ENCODE assay signal across 19 cellular contexts in the genomic region with DNA sequence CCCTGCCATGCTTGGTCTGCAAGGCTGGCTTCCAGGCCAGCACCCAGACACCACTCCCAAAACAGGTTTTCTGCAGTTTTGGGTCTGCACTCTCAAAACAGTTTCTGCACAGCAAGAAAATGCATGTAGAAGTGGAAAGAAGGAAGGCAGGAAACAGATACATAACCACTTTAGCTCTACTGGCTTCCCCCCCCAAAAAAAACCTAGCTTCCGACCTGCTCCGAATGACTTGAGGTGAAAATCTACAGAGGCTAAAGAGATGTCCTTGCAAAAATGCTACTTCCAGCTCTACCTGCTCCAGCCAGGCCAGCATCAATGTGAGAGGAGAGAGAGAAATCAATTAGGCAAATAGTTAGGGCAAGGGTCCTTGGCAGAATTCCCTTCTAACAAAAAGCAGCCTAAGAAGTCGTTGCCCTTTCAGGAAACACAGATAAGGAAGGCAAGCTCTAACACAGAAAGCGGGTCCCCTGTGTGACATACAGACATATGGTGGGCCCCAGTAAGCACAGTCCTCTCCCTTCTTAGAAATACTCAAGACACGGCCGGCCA. TPM values are rescaled to one million over a fixed set of nuclear protein-coding genes. Genes with fewer than 3 reads are reported as not detected.
DNase-seq lines count a peak whose midpoint lies in the region; ATAC-seq and TF ChIP-seq lines count a peak whose summit lies in the region.
"Had no signal": no experiment of that assay in that cellular context is flagged by ENCODE, and none has a peak within 500 bp of the region (broad histone marks: within the 10 kb centered on the region; RNA-seq: fewer than 3 reads in every experiment).

No MANE protein-coding gene starts in this region.

- H3K9me3 Mint-ChIP-seq in CD4-positive, alpha-beta T cell, result no peaks in the 10 kb centered on the region
- H3K9me3 Mint-ChIP-seq in IgD-negative memory B cell, result no peaks in the 10 kb centered on the region
- no peaks in the 10 kb centered on the region for H3K9me3 Mint-ChIP-seq in activated naive CD8-positive, alpha-beta T cell treated with anti-CD3 and anti-CD28 coated beads, Interleukin-2, amount 10 ng/mL, durations not matched to agents 7 days and 5 days
- no peaks in the 10 kb centered on the region for H3K9me3 Mint-ChIP-seq in natural killer cell treated with Interleukin-12 subunit alpha and Interleukin-12 subunit beta and Interleukin-15 and Interleukin-18, amount 100 ng/mL, for 72 hours
- H3K9me3 Mint-ChIP-seq: naive B cell had no signal

- intact Hi-C loops in CD4-positive, alpha-beta T cell (cut with DNase I, micrococcal nuclease), result loop anchor here in 1 of 2 experiments (5.0 to 10.0 kb wide), 3 partner anchors 231 to 1917 kb away; partner anchors contain the start of gene URI1

- H3K27ac Mint-ChIP-seq in CD4-positive, alpha-beta T cell, result peak overlapping the region; percentile 89
- peak overlapping the region in 2 of 3 donors; percentile 21 to 27 for H3K27ac Mint-ChIP-seq in IgD-negative memory B cell
- H3K27ac Mint-ChIP-seq in activated naive CD8-positive, alpha-beta T cell treated with anti-CD3 and anti-CD28 coated beads, Interleukin-2, amount 10 ng/mL, durations not matched to agents 7 days and 5 days, result peak overlapping the region; percentile 92
- peak overlapping the region; percentile 80 to 83 for H3K27ac Mint-ChIP-seq in natural killer cell treated with Interleukin-12 subunit alpha and Interleukin-12 subunit beta and Interleukin-15 and Interleukin-18, amount 100 ng/mL, for 72 hours

- no peak for ATAC-seq in CD4-positive, alpha-beta T cell (ENCODE audit: poor library complexity)
- ATAC-seq in activated naive CD8-positive, alpha-beta T cell treated with anti-CD3 and anti-CD28 coated beads, Interleukin-2, amount 10 ng/mL, durations not matched to agents 7 days and 5 days (ENCODE audit: low read depth), result no peak
- no peak for ATAC-seq in natural killer cell treated with Interleukin-12 subunit alpha and Interleukin-12 subunit beta and Interleukin-15 and Interleukin-18, amount 100 ng/mL, for 72 hours
- ATAC-seq: activated CD4-positive, CD25-positive, alpha-beta regulatory T cell treated with anti-CD3 and anti-CD28 coated beads, Interleukin-2, amount 50 U/mL, for 24 hours; PC-3 had no signal

- H3K9me3 ChIP-seq in CD4-positive, alpha-beta T cell (ENCODE audit: control insufficient read depth, low read length), result no peaks in the 10 kb centered on the region
- H3K9me3 ChIP-seq in WERI-Rb-1 (ENCODE audit: severe bottlenecking), result no peaks in the 10 kb centered on the region
- H3K9me3 ChIP-seq: SJCRH30, suprapubic skin had no signal

- peaks cover 43% of the 10 kb centered on the region for H3K36me3 Mint-ChIP-seq in CD4-positive, alpha-beta T cell (ENCODE audit: low read depth)
- H3K36me3 Mint-ChIP-seq in IgD-negative memory B cell, result peaks cover 1% of the 10 kb centered on the region
- H3K36me3 Mint-ChIP-seq in activated naive CD8-positive, alpha-beta T cell treated with anti-CD3 and anti-CD28 coated beads, Interleukin-2, amount 10 ng/mL, durations not matched to agents 7 days and 5 days, result peaks cover 24% of the 10 kb centered on the region
- H3K36me3 Mint-ChIP-seq in natural killer cell treated with Interleukin-12 subunit alpha and Interleukin-12 subunit beta and Interleukin-15 and Interleukin-18, amount 100 ng/mL, for 72 hours, result no peaks in the 10 kb centered on the region
- H3K36me3 Mint-ChIP-seq: naive B cell had no signal

- H3K4me1 Mint-ChIP-seq in CD4-positive, alpha-beta T cell (ENCODE audit: low read depth), result peaks cover 76% of the 10 kb centered on the region
- peaks cover 30 to 50% (median 46%) of the 10 kb centered on the region in 3 donors for H3K4me1 Mint-ChIP-seq in IgD-negative memory B cell
- peaks cover 52% of the 10 kb centered on the region for H3K4me1 Mint-ChIP-seq in activated naive CD8-positive, alpha-beta T cell treated with anti-CD3 and anti-CD28 coated beads, Interleukin-2, amount 10 ng/mL, durations not matched to agents 7 days and 5 days
- H3K4me1 Mint-ChIP-seq in natural killer cell treated with Interleukin-12 subunit alpha and Interleukin-12 subunit beta and Interleukin-15 and Interleukin-18, amount 100 ng/mL, for 72 hours (ENCODE audit: low read depth in 2 of 2), result peaks cover 57 to 62% of the 10 kb centered on the region in 2 donors

- H3K27ac ChIP-seq in CD4-positive, alpha-beta T cell (ENCODE audit: low read depth, low read length), result peak overlapping the region; percentile 49
- no peak overlapping the region for H3K27ac ChIP-seq in WERI-Rb-1
- H3K27ac ChIP-seq: KMS-11, SJCRH30, suprapubic skin had no signal

- POLR2A ChIA-PET in CD4-positive, alpha-beta T cell (lab: Charles Lee), result interaction anchor here (0.8 to 7.5 kb wide), 13 partner anchors 16 to 230 kb away, joined by 3 to 276 read pairs (median 4); partner anchors contain the start of genes PLEKHF1, POP4 and URI1
- POLR2A ChIA-PET in activated naive CD8-positive, alpha-beta T cell treated with anti-CD3 and anti-CD28 coated beads, Interleukin-2, amount 10 ng/mL, durations not matched to agents 7 days and 5 days (lab: Charles Lee), result interaction anchor here (0.8 to 8.2 kb wide), 6 partner anchors 17 to 106 kb away, joined by 3 to 96 read pairs (median 22); partner anchors contain the start of genes PLEKHF1 and POP4

- no peak overlapping the region for H3K4me3 ChIP-seq in WERI-Rb-1 (ENCODE audit: low read depth, low read length)
- H3K4me3 ChIP-seq: SJCRH30, suprapubic skin had no signal

- DNase-seq in CD4-positive, alpha-beta T cell, result no peak
- DNase-seq in activated naive CD8-positive, alpha-beta T cell treated with anti-CD3 and anti-CD28 coated beads, Interleukin-2, amount 10 ng/mL, durations not matched to agents 7 days and 5 days, result no peak
- DNase-seq in natural killer cell treated with Interleukin-12 subunit alpha and Interleukin-12 subunit beta and Interleukin-15 and Interleukin-18, amount 100 ng/mL, for 72 hours (ENCODE audit: low spot score), result no peak
- DNase-seq in NCI-H1436 (lab: John Stamatoyannopoulos, UW) (no peak), NCI-H2107 treated with DMSO at 0.1 percent for 48 hours (lab: John Stamatoyannopoulos, UW; ENCODE audit: unreplicated experiment) (no peak), WERI-Rb-1 (no peak)
- DNase-seq: anterior cingulate cortex, DMS 273 treated with DMSO at 0.1 percent for 48 hours, mammary epithelial cell, naive B cell, NCI-H1092, NCI-H2171 treated with DMSO at 0.1 percent for 48 hours, NCI-H774, PC-3, SJCRH30 had no signal

- CTCF ChIA-PET in CD4-positive, alpha-beta T cell (lab: Charles Lee), result interaction anchor here (1.2 to 3.1 kb wide), 4 partner anchors 19 to 101 kb away, joined by 3 to 11 read pairs (median 6); no protein-coding TSS in a partner anchor

- H3K27me3 Mint-ChIP-seq in CD4-positive, alpha-beta T cell, result no peaks in the 10 kb centered on the region
- no peaks in the 10 kb centered on the region for H3K27me3 Mint-ChIP-seq in IgD-negative memory B cell
- no peaks in the 10 kb centered on the region for H3K27me3 Mint-ChIP-seq in activated naive CD8-positive, alpha-beta T cell treated with anti-CD3 and anti-CD28 coated beads, Interleukin-2, amount 10 ng/mL, durations not matched to agents 7 days and 5 days
- H3K27me3 Mint-ChIP-seq in natural killer cell treated with Interleukin-12 subunit alpha and Interleukin-12 subunit beta and Interleukin-15 and Interleukin-18, amount 100 ng/mL, for 72 hours, result no peaks in the 10 kb centered on the region
- H3K27me3 Mint-ChIP-seq: naive B cell had no signal

- TF ChIP-seq CTCF in CD4-positive, alpha-beta T cell (IDR thresholded peaks at IDR 0.05), result no peak
- no peak for TF ChIP-seq CTCF in WERI-Rb-1 (IDR thresholded peaks at IDR 0.05; ENCODE audit: low read depth, low read length)

- peaks cover 5% of the 10 kb centered on the region for H3K36me3 ChIP-seq in WERI-Rb-1
- H3K36me3 ChIP-seq: SJCRH30 had no signal

- H3K4me3 Mint-ChIP-seq in CD4-positive, alpha-beta T cell, result peak overlapping the region; percentile 86
- peak overlapping the region in 3 of 4 donors; percentile 29 to 78 (median 78) for H3K4me3 Mint-ChIP-seq in IgD-negative memory B cell
- peak overlapping the region; percentile 91 for H3K4me3 Mint-ChIP-seq in activated naive CD8-positive, alpha-beta T cell treated with anti-CD3 and anti-CD28 coated beads, Interleukin-2, amount 10 ng/mL, durations not matched to agents 7 days and 5 days
- peak overlapping the region; percentile 60 for H3K4me3 Mint-ChIP-seq in natural killer cell treated with Interleukin-12 subunit alpha and Interleukin-12 subunit beta and Interleukin-15 and Interleukin-18, amount 100 ng/mL, for 72 hours

- H3K27me3 ChIP-seq in CD4-positive, alpha-beta T cell (ENCODE audit: control insufficient read depth, insufficient read depth, low read length), result no peaks in the 10 kb centered on the region
- no peaks in the 10 kb centered on the region for H3K27me3 ChIP-seq in WERI-Rb-1 (ENCODE audit: insufficient read depth, low read depth, severe bottlenecking)
- H3K27me3 ChIP-seq: SJCRH30, suprapubic skin had no signal

RNA-seq across cellular contexts. Expression of gene C19orf12, which starts 3.4 kb away (rescaled TPM):
- 1 to 10 TPM; 7.7 TPM for total RNA-seq in CD4-positive, alpha-beta T cell
- 17.6 TPM for polyA plus RNA-seq in IgD-negative memory B cell
- 10 to 100 TPM; 31.8 to 38.2 TPM for total RNA-seq in activated naive CD8-positive, alpha-beta T cell treated with anti-CD3 and anti-CD28 coated beads, Interleukin-2, amount 10 ng/mL, durations not matched to agents 7 days and 5 days
- 10 to 100 TPM; 44.8 to 50.8 TPM for total RNA-seq in natural killer cell treated with Interleukin-12 subunit alpha and Interleukin-12 subunit beta and Interleukin-15 and Interleukin-18, amount 100 ng/mL, for 72 hours

RNA-seq across cellular contexts. Expression of gene PLEKHF1, which starts 46.4 kb away (rescaled TPM):
- total RNA-seq in CD4-positive, alpha-beta T cell, result 10 to 100 TPM; 37.5 to 41.0 TPM
- polyA plus RNA-seq in IgD-negative memory B cell, result 10.2 TPM
- total RNA-seq in activated naive CD8-positive, alpha-beta T cell treated with anti-CD3 and anti-CD28 coated beads, Interleukin-2, amount 10 ng/mL, durations not matched to agents 7 days and 5 days, result 10 to 100 TPM; 33.3 to 35.9 TPM
- 10 to 100 TPM; 15.6 to 17.7 TPM for total RNA-seq in natural killer cell treated with Interleukin-12 subunit alpha and Interleukin-12 subunit beta and Interleukin-15 and Interleukin-18, amount 100 ng/mL, for 72 hours

Comparison
In these comparisons a context has a peak if more than half of its experiments do, and no peak if none do; other contexts are left out.
1. H3K27ac Mint-ChIP-seq: peak in every context shown above with its lines; median percentile 92 in activated naive CD8-positive, alpha-beta T cell treated with anti-CD3 and anti-CD28 coated beads, Interleukin-2, amount 10 ng/mL, durations not matched to agents 7 days and 5 days; 89 in CD4-positive, alpha-beta T cell; 82 in natural killer cell treated with Interleukin-12 subunit alpha and Interleukin-12 subunit beta and Interleukin-15 and Interleukin-18, amount 100 ng/mL, for 72 hours; 24 in IgD-negative memory B cell.